ENCODE assay signal across 11 cellular contexts in genomic region chr2:218745559-218746469, GRCh38. TPM values are rescaled to one million over a fixed set of nuclear protein-coding genes. Genes with fewer than 3 reads are reported as not detected.
A peak's percentile ranks its signal among the peaks of the same experiment; 100 is the strongest.
DNase-seq lines count a peak whose midpoint lies in the region; ATAC-seq and TF ChIP-seq lines count a peak whose summit lies in the region.
"Had no signal": no experiment of that assay in that cellular context is flagged by ENCODE, and none has a peak within 500 bp of the region (broad histone marks: within the 10 kb centered on the region; RNA-seq: fewer than 3 reads in every experiment).

No MANE protein-coding gene starts in this region.

- peaks cover 14% of the 10 kb centered on the region for H3K36me3 Mint-ChIP-seq in T-helper 17 cell (ENCODE audit: low read depth)

- no peaks in the 10 kb centered on the region for H3K9me3 ChIP-seq in T-helper 17 cell (ENCODE audit: control insufficient read depth, low read length, poor library complexity, severe bottlenecking)
- H3K9me3 ChIP-seq: BLaER1 had no signal

- DNase-seq in AG10803 (ENCODE audit: low read depth) (peak; percentile 40), T-helper 17 cell (no peak), fibroblast of gingiva (ENCODE audit: low read depth) (peak; percentile 41), myocyte (ENCODE audit: low read depth) (peak; percentile 37), cortex of kidney (lab: John Stamatoyannopoulos, UW) (no peak), T1000 (lab: John Stamatoyannopoulos, UW) (no peak)
- DNase-seq: NCI-H187 treated with DMSO at 0.1 percent for 48 hours had no signal

- no peak for TF ChIP-seq CTCF in AG10803 (conservative IDR thresholded peaks at IDR 0.05; ENCODE audit: low read length)

- no peak overlapping the region for H3K4me3 ChIP-seq in AG10803 (ENCODE audit: low read length)
- H3K4me3 ChIP-seq: BLaER1 had no signal

- H3K27ac Mint-ChIP-seq in T-helper 17 cell = peak overlapping the region; percentile 88

- no peaks in the 10 kb centered on the region for H3K4me1 Mint-ChIP-seq in T-helper 17 cell

- ATAC-seq in T-helper 17 cell (no peak), GM21367 (IDR thresholded peaks at IDR 0.05; ENCODE audit: unreplicated experiment) (no peak), HG02678 (IDR thresholded peaks at IDR 0.05; ENCODE audit: unreplicated experiment) (no peak)
- ATAC-seq: activated naive CD4-positive, alpha-beta T cell treated with anti-CD3 and anti-CD28 coated beads, Interleukin-2, amount 50 U/mL, for 72 hours had no signal

- no peak overlapping the region for H3K4me3 Mint-ChIP-seq in T-helper 17 cell

- no peaks in the 10 kb centered on the region for H3K27me3 Mint-ChIP-seq in T-helper 17 cell

RNA-seq across cellular contexts. Expression of gene TTLL4, which starts 35.2 kb away (rescaled TPM):
- 10 to 100 TPM; 21.1 to 21.2 TPM for total RNA-seq in T-helper 17 cell
- total RNA-seq in myocyte = 11.9 and 13.0 TPM in 2 replicates
- polyA plus RNA-seq in myocyte (2012) = 8.5 TPM

RNA-seq across cellular contexts. Expression of gene CYP27A1, which starts 36.1 kb away (rescaled TPM):
- total RNA-seq in T-helper 17 cell = under 1 TPM; 0.39 to 0.52 TPM
- 16.5 and 18.0 TPM in 2 replicates for total RNA-seq in myocyte
- 4.1 TPM for polyA plus RNA-seq in myocyte (2012)

Comparison
In these comparisons a context has a peak if more than half of its experiments do, and no peak if none do; other contexts are left out.
1. DNase-seq: peak in AG10803 (single experiment), fibroblast of gingiva (single experiment) and myocyte (single experiment); none in T-helper 17 cell (0 of 3), cortex of kidney (single experiment) and T1000 (single experiment).
2. RNA of gene CYP27A1, which starts 36.1 kb away (total RNA-seq): 16.5 to 18.0 TPM in myocyte; 0.39 to 0.52 TPM in T-helper 17 cell; every median in the first group is over 10 times any median in the second.